19 cellular contexts compared by ENCODE assay signal in genomic region chr1:7646164-7646563, GRCh38.
A peak's percentile ranks its signal among the peaks of the same experiment; 100 is the strongest.
DNase-seq lines count a peak whose midpoint lies in the region; ATAC-seq, FAIRE-seq and TF ChIP-seq lines count a peak whose summit lies in the region.
"Had no signal": no experiment of that assay in that cellular context is flagged by ENCODE, and none has a peak within 500 bp of the region (broad histone marks: within the 10 kb centered on the region; RNA-seq: fewer than 3 reads in every experiment).

No MANE protein-coding gene starts in this region.

- H3K4me2 ChIP-seq in BLaER1 (no peak overlapping the region), H1 (ENCODE audit: insufficient read depth in 1 of 2, low read depth in 2 of 2, low read length in 2 of 2) (no peak overlapping the region), neuronal stem cell (ENCODE audit: insufficient read depth, low read length, poor library complexity, severe bottlenecking) (no peak overlapping the region), SK-N-SH (no peak overlapping the region)

- TF ChIP-seq CTCF in H1 (IDR thresholded peaks at IDR 0.05; ENCODE audit: control extremely low read depth in 1 of 3, insufficient read depth in 1 of 3, low read depth in 1 of 3, low read length in 3 of 3) (no peak), SK-N-SH (IDR thresholded peaks at IDR 0.05) (no peak)

- CTCF ChIA-PET in H1 (lab: Charles Lee; ENCODE audit: partially characterized antibody) (interaction anchor here (2.5 kb wide), 1 partner anchor 94 kb away, joined by 11 read pairs; no protein-coding TSS in a partner anchor), SK-N-SH (lab: Yijun Ruan, JAX) (no interaction called here)

- H3K4me1 Mint-ChIP-seq in naive thymus-derived CD8-positive, alpha-beta T cell, result peaks cover 0 to 10% (median 0%) of the 10 kb centered on the region in 4 donors
- H3K4me1 Mint-ChIP-seq: B cell had no signal

- H3K79me1 ChIP-seq in H1 (ENCODE audit: low read depth, low read length) (no peaks in the 10 kb centered on the region), neuronal stem cell (ENCODE audit: low read depth, low read length) (no peaks in the 10 kb centered on the region)

- TF ChIP-seq EP300 in H1 (IDR thresholded peaks at IDR 0.05; ENCODE audit: borderline replicate concordance in 1 of 2, low read depth in 2 of 2, low read length in 2 of 2), result no peak
- TF ChIP-seq EP300 in SK-N-SH (IDR thresholded peaks at IDR 0.05; ENCODE audit: borderline replicate concordance in 1 of 2, low read depth in 1 of 2, low read length in 1 of 2), result no peak

- H3K4me3 Mint-ChIP-seq in naive thymus-derived CD8-positive, alpha-beta T cell, result no peak overlapping the region
- H3K4me3 Mint-ChIP-seq: B cell; CD4-positive, alpha-beta memory T cell had no signal

- H3K18ac ChIP-seq in H1 (ENCODE audit: extremely low read depth, low read length) (no peak overlapping the region), neuronal stem cell (ENCODE audit: low read length) (no peak overlapping the region)

- H2AK5ac ChIP-seq in H1 (ENCODE audit: low read depth, low read length), result 0 out of 2 replicates have a peak overlapping the region, but pooled peaks have one; percentile 53
- H2AK5ac ChIP-seq in neuronal stem cell (ENCODE audit: low read depth, low read length), result peak overlapping the region; percentile 49

- no peaks in the 10 kb centered on the region for H4K20me1 ChIP-seq in BLaER1
- H4K20me1 ChIP-seq in H1 (replicated peaks in 1 of 2; ENCODE audit: control insufficient read depth in 1 of 2, insufficient read depth in 2 of 2, low read length in 2 of 2), result no peaks in the 10 kb centered on the region
- no peaks in the 10 kb centered on the region for H4K20me1 ChIP-seq in SK-N-SH (ENCODE audit: insufficient read depth)

- no peaks in the 10 kb centered on the region for H3K79me2 ChIP-seq in H1 (ENCODE audit: control insufficient read depth in 1 of 2, insufficient read depth in 2 of 2, low read length in 2 of 2)
- no peaks in the 10 kb centered on the region for H3K79me2 ChIP-seq in SK-N-SH (ENCODE audit: insufficient read depth)

- DNase-seq in Right ventricle myocardium inferior (ENCODE audit: missing footprints) (peak; percentile 57), Right ventricle myocardium superior (no peak), H1 (ENCODE audit: low read depth in 1 of 2, low spot score in 2 of 2) (no peak), neuronal stem cell (ENCODE audit: low spot score) (no peak), SK-N-SH (no peak), NCI-H69 (lab: John Stamatoyannopoulos, UW) (no peak)
- no peak for DNase-seq in naive thymus-derived CD8-positive, alpha-beta T cell
- DNase-seq: 8988T; ACHN; CD4-positive, alpha-beta memory T cell; DND-41; GDM1; GOT3; HCEC 1CT had no signal

- H3K27me3 ChIP-seq in BLaER1 (no peaks in the 10 kb centered on the region), H1 (replicated peaks in 1 of 4; ENCODE audit: control insufficient read depth in 3 of 4, extremely low read depth in 1 of 4, insufficient read depth in 3 of 4, low read length in 3 of 4) (no peaks in the 10 kb centered on the region), neuronal stem cell (ENCODE audit: control insufficient read depth in 3 of 3, insufficient read depth in 3 of 3, low read depth in 1 of 3, low read length in 3 of 3) (peaks cover 0 to 33% (median 0%) of the 10 kb centered on the region in 3 experiments), SK-N-SH (ENCODE audit: insufficient read depth) (no peaks in the 10 kb centered on the region)

- H3K4me1 ChIP-seq in BLaER1 (peaks cover 67% of the 10 kb centered on the region), H1 (replicated peaks in 1 of 4; ENCODE audit: control insufficient read depth in 3 of 4, insufficient read depth in 4 of 4, low read length in 3 of 4) (peaks cover 0 to 2% (median 0%) of the 10 kb centered on the region in 4 experiments; a peak in 1 of 7 replicates), neuronal stem cell (ENCODE audit: control insufficient read depth in 2 of 2, insufficient read depth in 1 of 2, low read depth in 1 of 2, low read length in 2 of 2) (peaks cover 5 to 19% of the 10 kb centered on the region in 2 donors), SK-N-SH (ENCODE audit: control insufficient read depth in 1 of 2, insufficient read depth in 2 of 2, low read depth in 1 of 2, low read length in 1 of 2) (peaks cover 0 to 49% of the 10 kb centered on the region in 2 experiments; a peak in 1 of 4 replicates)

- no peak overlapping the region for H3K4me3 ChIP-seq in BLaER1
- H3K4me3 ChIP-seq in H1 (ENCODE audit: extremely low read depth in 1 of 4, insufficient read depth in 2 of 4, low read depth in 3 of 4, low read length in 4 of 4), result no peak overlapping the region
- H3K4me3 ChIP-seq in neuronal stem cell (ENCODE audit: low read length in 2 of 2), result no peak overlapping the region
- H3K4me3 ChIP-seq in SK-N-SH (ENCODE audit: low read depth in 2 of 2, low read length in 1 of 2), result no peak overlapping the region

- H3K36me3 ChIP-seq in BLaER1 (no peaks in the 10 kb centered on the region), H1 (ENCODE audit: control insufficient read depth in 2 of 4, insufficient read depth in 4 of 4, low read length in 3 of 4) (no peaks in the 10 kb centered on the region), neuronal stem cell (replicated peaks in 1 of 2; ENCODE audit: control insufficient read depth in 2 of 2, insufficient read depth in 2 of 2, low read length in 2 of 2) (no peaks in the 10 kb centered on the region), SK-N-SH (replicated peaks in 1 of 2; ENCODE audit: control insufficient read depth in 1 of 2, insufficient read depth in 2 of 2, low read length in 1 of 2) (no peaks in the 10 kb centered on the region)

- H4K91ac ChIP-seq in H1 (replicated peaks; ENCODE audit: insufficient read length, low read length), result no peak overlapping the region
- H4K91ac ChIP-seq in neuronal stem cell (ENCODE audit: low read depth, low read length, poor library complexity), result no peak overlapping the region

- peaks cover 0 to 9% (median 0%) of the 10 kb centered on the region in 5 donors for H3K27me3 Mint-ChIP-seq in naive thymus-derived CD8-positive, alpha-beta T cell

- H2BK20ac ChIP-seq in H1 (ENCODE audit: low read length), result no peak overlapping the region; the same call in 1 of the 2 replicates

- no peak overlapping the region for H3K27ac Mint-ChIP-seq in naive thymus-derived CD8-positive, alpha-beta T cell
- H3K27ac Mint-ChIP-seq: B cell had no signal

- no peak for FAIRE-seq in H1 (lab: Jason Lieb, UNC)
- FAIRE-seq: GM12892 had no signal

- POLR2A ChIA-PET in H1 (lab: Charles Lee; ENCODE audit: partially characterized antibody) (no interaction called here), SK-N-SH (lab: Yijun Ruan, JAX) (no interaction called here)
- POLR2A ChIA-PET in naive thymus-derived CD8-positive, alpha-beta T cell (lab: Charles Lee), result no interaction called here

- H3K23me2 ChIP-seq in H1 (ENCODE audit: low read depth, low read length), result no peaks in the 10 kb centered on the region

- H2BK5ac ChIP-seq in H1 (ENCODE audit: low read depth, low read length) (no peak overlapping the region), neuronal stem cell (ENCODE audit: low read length) (no peak overlapping the region)

- ATAC-seq in Right ventricle myocardium inferior (no peak), Right ventricle myocardium superior (ENCODE audit: poor library complexity) (no peak)
- ATAC-seq in naive thymus-derived CD8-positive, alpha-beta T cell, result no peak

- H2BK120ac ChIP-seq in H1 (replicated peaks; ENCODE audit: low read depth, low read length) (no peak overlapping the region), neuronal stem cell (ENCODE audit: low read depth, low read length) (no peak overlapping the region)

- no peaks in the 10 kb centered on the region for H3K36me3 Mint-ChIP-seq in naive thymus-derived CD8-positive, alpha-beta T cell
- H3K36me3 Mint-ChIP-seq: CD4-positive, alpha-beta memory T cell had no signal

- no peak overlapping the region for H3K56ac ChIP-seq in H1 (replicated peaks; ENCODE audit: insufficient read length, low read depth, low read length)

- 82% methylated on average over 3 of the region's 3 CpGs; no CpG with 5 or more reads in 1 of the 2 experiments for WGBS in H1 (ENCODE audit: extremely low coverage in 1 of 2, insufficient coverage in 1 of 2, insufficient read length in 1 of 2, insufficient replicate concordance in 2 of 2, low coverage in 1 of 2, low lambda C conversion rate in 2 of 2, missing lambda C conversion rate in 1 of 2), 2 experiments
- WGBS in neuronal stem cell (ENCODE audit: extremely low coverage in 2 of 2, insufficient read length in 2 of 2, insufficient replicate concordance in 1 of 2), 2 donors, result no CpG with 5 or more reads among the region's 3 CpGs
- 97% methylated on average over 3 of the region's 3 CpGs for WGBS in SK-N-SH (ENCODE audit: low lambda C conversion rate)

- H4K8ac ChIP-seq in H1 (ENCODE audit: extremely low read depth, insufficient read depth, low read length), result peak overlapping the region; percentile 38
- H4K8ac ChIP-seq in neuronal stem cell (ENCODE audit: low read depth, low read length), result no peak overlapping the region

- H3K14ac ChIP-seq in H1 (ENCODE audit: insufficient read length) (no peak overlapping the region), neuronal stem cell (ENCODE audit: low read length) (no peak overlapping the region)

- TF ChIP-seq RAD21 in H1 (IDR thresholded peaks at IDR 0.05 in 1 of 2, conservative IDR thresholded peaks at IDR 0.05 in 1 of 2; ENCODE audit: low read depth in 2 of 2, low read length in 2 of 2), result no peak
- no peak for TF ChIP-seq RAD21 in SK-N-SH (IDR thresholded peaks at IDR 0.05; ENCODE audit: low read length)

- H3K9me2 ChIP-seq in SK-N-SH, result no peaks in the 10 kb centered on the region

- H3F3A ChIP-seq in SK-N-SH (replicated peaks; ENCODE audit: insufficient read depth), result no peaks in the 10 kb centered on the region

- H3K4ac ChIP-seq in H1 (replicated peaks; ENCODE audit: insufficient read length, low read depth, low read length), result no peak overlapping the region
- H3K4ac ChIP-seq in neuronal stem cell (ENCODE audit: low read length), result no peak overlapping the region

- H4K5ac ChIP-seq in H1 (ENCODE audit: insufficient read length, low read depth, low read length), result no peak overlapping the region

- H2AFZ ChIP-seq in H1 (ENCODE audit: low read length), result no peak overlapping the region
- no peak overlapping the region for H2AFZ ChIP-seq in neuronal stem cell (ENCODE audit: low read length)
- H2AFZ ChIP-seq in SK-N-SH (ENCODE audit: low read depth), result no peak overlapping the region

- TF ChIP-seq POLR2A in H1 (IDR thresholded peaks at IDR 0.05; ENCODE audit: control extremely low read depth in 1 of 2, low read depth in 2 of 2, low read length in 2 of 2), result no peak

- H3K9me3 ChIP-seq in BLaER1 (no peaks in the 10 kb centered on the region), H1 (ENCODE audit: insufficient read depth in 2 of 2, low read depth in 1 of 2, low read length in 1 of 2) (0 out of 4 replicates have a peak, but pooled peaks cover 0 to 3% of the 10 kb centered on the region in 2 experiments), neuronal stem cell (replicated peaks in 1 of 2; ENCODE audit: control insufficient read depth in 2 of 2, insufficient read depth in 1 of 2, low read depth in 1 of 2, low read length in 2 of 2) (no peaks in the 10 kb centered on the region), SK-N-SH (no peaks in the 10 kb centered on the region)

- H2BK15ac ChIP-seq in H1 (ENCODE audit: low read length) (peak overlapping the region; percentile 92; the same call in 1 of the 2 replicates), neuronal stem cell (ENCODE audit: low read length) (peak overlapping the region; percentile 59)

- H2BK12ac ChIP-seq in H1 (ENCODE audit: low read depth, low read length) (0 out of 2 replicates have a peak overlapping the region, but pooled peaks have one; percentile 68), neuronal stem cell (ENCODE audit: low read length) (no peak overlapping the region)

- H3K9me3 Mint-ChIP-seq in naive thymus-derived CD8-positive, alpha-beta T cell, result no peaks in the 10 kb centered on the region
- H3K9me3 Mint-ChIP-seq: CD4-positive, alpha-beta memory T cell had no signal

- H3K23ac ChIP-seq in H1 (ENCODE audit: insufficient read length), result no peak overlapping the region
- peak overlapping the region; percentile 28 for H3K23ac ChIP-seq in neuronal stem cell (ENCODE audit: low read depth, low read length, poor library complexity)

- H3K9ac ChIP-seq in BLaER1 (no peak overlapping the region), H1 (replicated peaks in 1 of 4; ENCODE audit: extremely low read depth in 1 of 4, low read depth in 3 of 4, low read length in 3 of 4) (no peak overlapping the region), neuronal stem cell (ENCODE audit: low read depth, low read length, poor library complexity) (peak overlapping the region; percentile 50), SK-N-SH (no peak overlapping the region)

- intact Hi-C loops in Right ventricle myocardium inferior (cut with DNase I), result loop anchor here (2.0 to 10.0 kb wide), 5 partner anchors 64 to 424 kb away; no protein-coding TSS in a partner anchor
- intact Hi-C loops in Right ventricle myocardium superior (cut with DNase I), result loop anchor here (5.0 to 10.0 kb wide), 3 partner anchors 191 to 924 kb away; no protein-coding TSS in a partner anchor

- peak overlapping the region; percentile 59 for H3K27ac ChIP-seq in BLaER1
- H3K27ac ChIP-seq in H1 (ENCODE audit: low read depth, low read length), result no peak overlapping the region
- H3K27ac ChIP-seq in neuronal stem cell (replicated peaks; ENCODE audit: low read length), result no peak overlapping the region
- H3K27ac ChIP-seq in SK-N-SH (ENCODE audit: low read depth in 2 of 2, low read length in 1 of 2), result peak overlapping the region in 1 of 2 experiments; percentile 85; a peak in 1 of 4 replicates
- H3K27ac ChIP-seq: C4-2B, HL-60 had no signal
